15 cellular contexts compared by ENCODE assay signal in genomic region chr9:120152295-120152694, GRCh38.
DNase-seq lines count a peak whose midpoint lies in the region; ATAC-seq and TF ChIP-seq lines count a peak whose summit lies in the region.
"Had no signal": no experiment of that assay in that cellular context is flagged by ENCODE, and none has a peak within 500 bp of the region (broad histone marks: within the 10 kb centered on the region; RNA-seq: fewer than 3 reads in every experiment).

No MANE protein-coding gene starts in this region.

- WGBS in sigmoid colon, 2 donors, result 48 to 55% methylated on average over 4 of the region's 4 CpGs

- no peak for TF ChIP-seq EP300 in sigmoid colon (IDR thresholded peaks at IDR 0.05)

- H3K27me3 Mint-ChIP-seq in activated naive CD8-positive, alpha-beta T cell treated with anti-CD3 and anti-CD28 coated beads, Interleukin-2, amount 50 U/mL, for 24 hours, result no peaks in the 10 kb centered on the region

- H3K4me3 Mint-ChIP-seq in activated naive CD8-positive, alpha-beta T cell treated with anti-CD3 and anti-CD28 coated beads, Interleukin-2, amount 50 U/mL, for 24 hours, result no peak overlapping the region
- H3K4me3 Mint-ChIP-seq: activated naive CD8-positive, alpha-beta T cell; nephron had no signal

- ATAC-seq in activated naive CD8-positive, alpha-beta T cell treated with anti-CD3 and anti-CD28 coated beads, Interleukin-2, amount 50 U/mL, for 24 hours, result no peak
- ATAC-seq in left lobe of liver, result no peak
- ATAC-seq: left lung, upper lobe of right lung had no signal

- no peak overlapping the region for H3K4me3 ChIP-seq in BE2C (ENCODE audit: low read depth, low read length)
- H3K4me3 ChIP-seq in WERI-Rb-1 (ENCODE audit: low read depth, low read length), result peak overlapping the region; percentile 46
- no peak overlapping the region for H3K4me3 ChIP-seq in iPS-15b (ENCODE audit: low read depth, low read length)
- H3K4me3 ChIP-seq in sigmoid colon, result no peak overlapping the region
- H3K4me3 ChIP-seq: left lung, Peyer's patch, upper lobe of right lung had no signal

- H3K4me1 ChIP-seq in BE2C (no peaks in the 10 kb centered on the region; the same call in 1 of the 2 replicates), iPS-15b (ENCODE audit: control insufficient read depth, insufficient read depth, low read length) (peaks cover 7% of the 10 kb centered on the region), sigmoid colon (no peaks in the 10 kb centered on the region)
- H3K4me1 ChIP-seq: left lung, Peyer's patch, upper lobe of right lung had no signal

- TF ChIP-seq POLR2A in sigmoid colon (IDR thresholded peaks at IDR 0.05), result no peak

- H3K36me3 Mint-ChIP-seq in activated naive CD8-positive, alpha-beta T cell treated with anti-CD3 and anti-CD28 coated beads, Interleukin-2, amount 50 U/mL, for 24 hours (ENCODE audit: low read depth), result no peaks in the 10 kb centered on the region
- H3K36me3 Mint-ChIP-seq: activated naive CD8-positive, alpha-beta T cell had no signal

- H3K27me3 ChIP-seq in BE2C (no peaks in the 10 kb centered on the region), WERI-Rb-1 (ENCODE audit: insufficient read depth, low read depth, severe bottlenecking) (no peaks in the 10 kb centered on the region), iPS-15b (ENCODE audit: control insufficient read depth, insufficient read depth, low read length) (peaks cover 5% of the 10 kb centered on the region), sigmoid colon (no peaks in the 10 kb centered on the region)
- H3K27me3 ChIP-seq: left lung, Peyer's patch, upper lobe of right lung had no signal

- H3K4me1 Mint-ChIP-seq in activated naive CD8-positive, alpha-beta T cell treated with anti-CD3 and anti-CD28 coated beads, Interleukin-2, amount 50 U/mL, for 24 hours, result no peaks in the 10 kb centered on the region
- H3K4me1 Mint-ChIP-seq: nephron had no signal

- H3K9me3 ChIP-seq in BE2C (no peaks in the 10 kb centered on the region), WERI-Rb-1 (ENCODE audit: severe bottlenecking) (no peaks in the 10 kb centered on the region), iPS-15b (ENCODE audit: control insufficient read depth, insufficient read depth, low read length) (no peaks in the 10 kb centered on the region), sigmoid colon (no peaks in the 10 kb centered on the region)
- H3K9me3 ChIP-seq: left lung, Peyer's patch, upper lobe of right lung had no signal

- H3K27ac ChIP-seq in WERI-Rb-1 (peak overlapping the region; percentile 49), sigmoid colon (no peak overlapping the region)
- H3K27ac ChIP-seq: left lung, Peyer's patch, upper lobe of right lung had no signal

- intact Hi-C loops in sigmoid colon (cut with DNase I), result no loop called here

- H3K9me3 Mint-ChIP-seq in activated naive CD8-positive, alpha-beta T cell treated with anti-CD3 and anti-CD28 coated beads, Interleukin-2, amount 50 U/mL, for 24 hours, result no peaks in the 10 kb centered on the region
- H3K9me3 Mint-ChIP-seq: nephron had no signal

- H3K36me3 ChIP-seq in BE2C, result no peaks in the 10 kb centered on the region
- no peaks in the 10 kb centered on the region for H3K36me3 ChIP-seq in WERI-Rb-1
- H3K36me3 ChIP-seq in iPS-15b (ENCODE audit: control insufficient read depth, insufficient read depth, low read length), result no peaks in the 10 kb centered on the region
- no peaks in the 10 kb centered on the region for H3K36me3 ChIP-seq in sigmoid colon
- H3K36me3 ChIP-seq: left lung, Peyer's patch, upper lobe of right lung had no signal

- H3K9ac ChIP-seq in iPS-15b (ENCODE audit: low read depth, low read length), result peak overlapping the region; percentile 16

- DNase-seq in BE2C (peak; percentile 79), NCI-H1436 (lab: John Stamatoyannopoulos, UW) (peak; percentile 94), WERI-Rb-1 (peak; percentile 98), sigmoid colon (no peak), AML-193 (lab: John Stamatoyannopoulos, UW) (no peak), left lobe of liver (ENCODE audit: low spot score) (no peak)
- DNase-seq in activated naive CD8-positive, alpha-beta T cell treated with anti-CD3 and anti-CD28 coated beads, Interleukin-2, amount 50 U/mL, for 24 hours, result no peak
- DNase-seq: DMS53, left lung, NCI-H1694, Peyer's patch, upper lobe of right lung had no signal

- TF ChIP-seq CTCF in BE2C (IDR thresholded peaks at IDR 0.05; ENCODE audit: low read depth, low read length) (peak; percentile 5; the same call in 1 of the 2 replicates), WERI-Rb-1 (IDR thresholded peaks at IDR 0.05; ENCODE audit: low read depth, low read length) (peak; percentile 49; the same call in 1 of the 2 replicates), sigmoid colon (IDR thresholded peaks at IDR 0.05) (no peak)

- H3K27ac Mint-ChIP-seq in activated naive CD8-positive, alpha-beta T cell treated with anti-CD3 and anti-CD28 coated beads, Interleukin-2, amount 50 U/mL, for 24 hours, result no peak overlapping the region
- H3K27ac Mint-ChIP-seq: activated naive CD8-positive, alpha-beta T cell; nephron had no signal

Comparison
In these comparisons a context has a peak if more than half of its experiments do, and no peak if none do; other contexts are left out.
1. DNase-seq: peak in BE2C (single experiment), NCI-H1436 (single experiment) and WERI-Rb-1 (single experiment); none in activated naive CD8-positive, alpha-beta T cell treated with anti-CD3 and anti-CD28 coated beads, Interleukin-2, amount 50 U/mL, for 24 hours (single experiment), sigmoid colon (single experiment), AML-193 (0 of 2) and left lobe of liver (single experiment).
2. CTCF ChIP-seq: peak in BE2C (single experiment) and WERI-Rb-1 (single experiment); none in sigmoid colon (0 of 4).